In the genomic region with DNA sequence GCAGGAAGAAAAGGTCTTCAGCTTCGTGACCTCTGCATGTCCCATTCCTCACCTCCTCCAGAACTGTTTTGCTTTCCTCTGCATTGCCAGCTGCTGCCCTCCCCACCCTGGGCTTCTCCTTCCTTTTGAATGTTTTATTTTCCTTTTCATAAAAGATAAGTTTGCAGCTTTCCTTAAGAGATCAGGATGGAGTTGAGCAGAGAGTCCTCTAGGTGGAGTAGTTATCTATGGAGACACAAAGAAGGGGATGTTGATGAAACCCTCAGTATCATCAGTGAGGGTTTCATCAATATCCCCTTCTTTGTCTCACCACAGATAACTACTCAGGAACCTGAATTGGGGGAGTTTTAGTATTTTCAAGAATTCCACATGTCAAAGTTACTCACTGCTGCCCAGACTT, we compare ENCODE assay signal across 9 cellular contexts. TPM values are rescaled to one million over a fixed set of nuclear protein-coding genes. Genes with fewer than 3 reads are reported as not detected.
DNase-seq lines count a peak whose midpoint lies in the region; ATAC-seq, FAIRE-seq and TF ChIP-seq lines count a peak whose summit lies in the region.
"Had no signal": no experiment of that assay in that cellular context is flagged by ENCODE, and none has a peak within 500 bp of the region (broad histone marks: within the 10 kb centered on the region; RNA-seq: fewer than 3 reads in every experiment).

No MANE protein-coding gene starts in this region.

- TF ChIP-seq CTCF in heart right ventricle (IDR thresholded peaks at IDR 0.05) (peak in 8 of 9 donors; percentile 6 to 46 (median 35)), OCI-LY1 (IDR thresholded peaks at IDR 0.05; ENCODE audit: low read length) (peak; percentile 74), fibroblast of mammary gland (conservative IDR thresholded peaks at IDR 0.05; ENCODE audit: control insufficient read depth, insufficient read depth, low read depth, low read length) (peak; percentile 58)

- H3K79me2 ChIP-seq in OCI-LY1 (ENCODE audit: insufficient read depth, low read length): no peaks in the 10 kb centered on the region

- DNase-seq in heart right ventricle: no peak
- no peak for DNase-seq in Right ventricle myocardium superior
- peak; percentile 49 for DNase-seq in fibroblast of mammary gland (ENCODE audit: low read depth)
- DNase-seq in stimulated activated effector memory CD8-positive, alpha-beta T cell treated with anti-CD3 and anti-CD28 coated beads, Interleukin-12 subunit alpha, Interleukin-12 subunit beta, amount 100 ng/mL, for 72 hours (ENCODE audit: low spot score in 2 of 2): no peak
- DNase-seq in frontal cortex (ENCODE audit: low spot score in 2 of 2): no peak
- no peak for DNase-seq in head of caudate nucleus
- DNase-seq: NCI-H446 treated with DMSO at 0.1 percent for 48 hours had no signal

- no peaks in the 10 kb centered on the region for H3K36me3 Mint-ChIP-seq in stimulated activated effector memory CD8-positive, alpha-beta T cell treated with anti-CD3 and anti-CD28 coated beads, Interleukin-12 subunit alpha, Interleukin-12 subunit beta, amount 100 ng/mL, for 72 hours

- H3K4me1 ChIP-seq in heart right ventricle (peaks cover 0 to 22% (median under 1%) of the 10 kb centered on the region in 9 donors), OCI-LY1 (ENCODE audit: insufficient read depth, low read length, severe bottlenecking) (no peaks in the 10 kb centered on the region)

- H3K4me3 Mint-ChIP-seq in stimulated activated effector memory CD8-positive, alpha-beta T cell treated with anti-CD3 and anti-CD28 coated beads, Interleukin-12 subunit alpha, Interleukin-12 subunit beta, amount 100 ng/mL, for 72 hours: no peak overlapping the region

- H3K36me3 ChIP-seq in heart right ventricle: no peaks in the 10 kb centered on the region
- H3K36me3 ChIP-seq in OCI-LY1 (ENCODE audit: insufficient read depth, low read length): no peaks in the 10 kb centered on the region

- H3K27me3 ChIP-seq in heart right ventricle: no peaks in the 10 kb centered on the region
- no peaks in the 10 kb centered on the region for H3K27me3 ChIP-seq in OCI-LY1 (ENCODE audit: insufficient read depth, low read length)

- intact Hi-C loops in heart right ventricle (cut with DNase I) (loop anchor here in 1 of 10 donors (5.0 kb wide), 1 partner anchor 45 kb away; no protein-coding TSS in a partner anchor), Right ventricle myocardium superior (cut with DNase I) (no loop called here), head of caudate nucleus (cut with DNase I) (no loop called here)

- H3K4me3 ChIP-seq in heart right ventricle (no peak overlapping the region), OCI-LY1 (ENCODE audit: low read depth, low read length, poor library complexity, severe bottlenecking) (no peak overlapping the region), fibroblast of mammary gland (ENCODE audit: control insufficient read depth, low read depth, low read length) (no peak overlapping the region)

- FAIRE-seq in frontal cortex (lab: Jason Lieb, UNC): no peak

- H3F3A ChIP-seq in OCI-LY1 (ENCODE audit: insufficient read depth, low read length): no peaks in the 10 kb centered on the region

- no peak overlapping the region for H2AFZ ChIP-seq in OCI-LY1 (ENCODE audit: low read length)

- no peak overlapping the region for H3K4me2 ChIP-seq in OCI-LY1 (ENCODE audit: low read length)

- no peak overlapping the region for H3K9ac ChIP-seq in OCI-LY1 (ENCODE audit: low read length)

- H3K27ac ChIP-seq in heart right ventricle: no peak overlapping the region
- no peak overlapping the region for H3K27ac ChIP-seq in OCI-LY1 (ENCODE audit: low read depth, low read length, poor library complexity, severe bottlenecking)

- H3K9me3 Mint-ChIP-seq in stimulated activated effector memory CD8-positive, alpha-beta T cell treated with anti-CD3 and anti-CD28 coated beads, Interleukin-12 subunit alpha, Interleukin-12 subunit beta, amount 100 ng/mL, for 72 hours: no peaks in the 10 kb centered on the region

- H3K4me1 Mint-ChIP-seq in stimulated activated effector memory CD8-positive, alpha-beta T cell treated with anti-CD3 and anti-CD28 coated beads, Interleukin-12 subunit alpha, Interleukin-12 subunit beta, amount 100 ng/mL, for 72 hours: no peaks in the 10 kb centered on the region

- ATAC-seq in heart right ventricle: no peak
- no peak for ATAC-seq in Right ventricle myocardium superior (ENCODE audit: poor library complexity)
- no peak for ATAC-seq in stimulated activated effector memory CD8-positive, alpha-beta T cell treated with anti-CD3 and anti-CD28 coated beads, Interleukin-12 subunit alpha, Interleukin-12 subunit beta, amount 100 ng/mL, for 72 hours
- no peak for ATAC-seq in HG02763 (IDR thresholded peaks at IDR 0.05; ENCODE audit: unreplicated experiment)

- H3K27ac Mint-ChIP-seq in stimulated activated effector memory CD8-positive, alpha-beta T cell treated with anti-CD3 and anti-CD28 coated beads, Interleukin-12 subunit alpha, Interleukin-12 subunit beta, amount 100 ng/mL, for 72 hours: peak overlapping the region; percentile 17

- 40 to 41% methylated on average over 1 of the region's 1 CpG for WGBS in heart right ventricle, 2 donors

- no peaks in the 10 kb centered on the region for H4K20me1 ChIP-seq in OCI-LY1 (ENCODE audit: insufficient read depth, low read length)

- H3K9me3 ChIP-seq in heart right ventricle: peaks cover 0 to 4% (median 0%) of the 10 kb centered on the region in 11 donors
- H3K9me3 ChIP-seq in OCI-LY1 (ENCODE audit: low read length): no peaks in the 10 kb centered on the region

- no peaks in the 10 kb centered on the region for H3K9me2 ChIP-seq in OCI-LY1 (ENCODE audit: low read depth, low read length)

RNA-seq across cellular contexts. Expression of gene SLC25A36, which starts 19.0 kb away (rescaled TPM):
- total RNA-seq in heart right ventricle: 10 to 100 TPM; 42.0 to 94.2 (median 59.2) TPM
- polyA plus RNA-seq in heart right ventricle: 10 to 100 TPM; 20.4 to 99.1 TPM
- 87.8 TPM for total RNA-seq in Right ventricle myocardium superior
- 119 TPM for total RNA-seq in frontal cortex
